In genomic region chr12:45216297-45216982, GRCh38 we compare ENCODE assay signal across 8 cellular contexts. TPM values are rescaled to one million over a fixed set of nuclear protein-coding genes. Genes with fewer than 3 reads are reported as not detected.
DNase-seq lines count a peak whose midpoint lies in the region; ATAC-seq and TF ChIP-seq lines count a peak whose summit lies in the region.

No MANE protein-coding gene starts in this region.

- peak; percentile 30 for DNase-seq in Ammon's horn (ENCODE audit: low spot score)
- DNase-seq in RWPE2 (ENCODE audit: low spot score) = no peak
- DNase-seq in activated naive CD8-positive, alpha-beta T cell treated with anti-CD3 and anti-CD28 coated beads for 36 hours = peak; percentile 60
- peak; percentile 70 for DNase-seq in left ventricle myocardium superior
- DNase-seq in putamen (ENCODE audit: low spot score) = peak; percentile 23
- DNase-seq in cortex of kidney (lab: John Stamatoyannopoulos, UW) = no peak

- peak overlapping the region; percentile 91 for H3K4me3 Mint-ChIP-seq in activated naive CD8-positive, alpha-beta T cell treated with anti-CD3 and anti-CD28 coated beads for 36 hours

- H3K9me3 Mint-ChIP-seq in activated naive CD8-positive, alpha-beta T cell treated with anti-CD3 and anti-CD28 coated beads for 36 hours = no peaks in the 10 kb centered on the region

- H3K36me3 ChIP-seq in RWPE2 (ENCODE audit: low read depth) = no peaks in the 10 kb centered on the region

- peak; percentile 20 for TF ChIP-seq CTCF in RWPE2 (IDR thresholded peaks at IDR 0.05; ENCODE audit: poor library complexity, severe bottlenecking)

- peaks cover 7% of the 10 kb centered on the region for H3K36me3 Mint-ChIP-seq in activated naive CD8-positive, alpha-beta T cell treated with anti-CD3 and anti-CD28 coated beads for 36 hours

- peak overlapping the region; percentile 93 for H3K27ac ChIP-seq in RWPE2 (ENCODE audit: poor library complexity, severe bottlenecking)

- ATAC-seq in GM18873 (IDR thresholded peaks at IDR 0.05; ENCODE audit: low FRiP score, unreplicated experiment) = peak; percentile 37
- ATAC-seq in HG03175 (IDR thresholded peaks at IDR 0.05; ENCODE audit: unreplicated experiment) = peak; percentile 40
- ATAC-seq in RWPE2 (ENCODE audit: low read depth) = peak; percentile 22
- peak; percentile 82 for ATAC-seq in left ventricle myocardium superior

- H3K4me1 Mint-ChIP-seq in activated naive CD8-positive, alpha-beta T cell treated with anti-CD3 and anti-CD28 coated beads for 36 hours = peaks cover 39% of the 10 kb centered on the region

- peak overlapping the region; percentile 89 for H3K4me3 ChIP-seq in RWPE2 (ENCODE audit: severe bottlenecking)

- intact Hi-C loops in left ventricle myocardium superior (cut with micrococcal nuclease) = no loop called here

- peaks cover 36% of the 10 kb centered on the region for H3K4me1 ChIP-seq in RWPE2 (ENCODE audit: insufficient read depth, poor library complexity, severe bottlenecking)

- H3K27ac Mint-ChIP-seq in activated naive CD8-positive, alpha-beta T cell treated with anti-CD3 and anti-CD28 coated beads for 36 hours = peak overlapping the region; percentile 84

- no peaks in the 10 kb centered on the region for H3K27me3 ChIP-seq in RWPE2 (ENCODE audit: insufficient read depth, poor library complexity, severe bottlenecking)

- no peaks in the 10 kb centered on the region for H3K9me3 ChIP-seq in RWPE2 (ENCODE audit: severe bottlenecking)

- H3K27me3 Mint-ChIP-seq in activated naive CD8-positive, alpha-beta T cell treated with anti-CD3 and anti-CD28 coated beads for 36 hours = no peaks in the 10 kb centered on the region

RNA-seq across cellular contexts. Expression of gene ANO6, which starts 0.5 kb away (rescaled TPM):
- 10 to 100 TPM; 12.1 to 12.6 TPM for total RNA-seq in activated naive CD8-positive, alpha-beta T cell treated with anti-CD3 and anti-CD28 coated beads for 36 hours
- 44.9 TPM for total RNA-seq in left ventricle myocardium superior

Comparison
In these comparisons a context has a peak if more than half of its experiments do, and no peak if none do; other contexts are left out.
1. DNase-seq: peak in Ammon's horn (single experiment), activated naive CD8-positive, alpha-beta T cell treated with anti-CD3 and anti-CD28 coated beads for 36 hours (single experiment), left ventricle myocardium superior (single experiment) and putamen (single experiment); none in RWPE2 (single experiment) and cortex of kidney (single experiment).
2. ATAC-seq: peak in every context shown above with its lines; median percentile 82 in left ventricle myocardium superior; 40 in HG03175; 37 in GM18873; 22 in RWPE2.